Comparison of ENCODE assay signal across 8 cellular contexts in the genomic region with DNA sequence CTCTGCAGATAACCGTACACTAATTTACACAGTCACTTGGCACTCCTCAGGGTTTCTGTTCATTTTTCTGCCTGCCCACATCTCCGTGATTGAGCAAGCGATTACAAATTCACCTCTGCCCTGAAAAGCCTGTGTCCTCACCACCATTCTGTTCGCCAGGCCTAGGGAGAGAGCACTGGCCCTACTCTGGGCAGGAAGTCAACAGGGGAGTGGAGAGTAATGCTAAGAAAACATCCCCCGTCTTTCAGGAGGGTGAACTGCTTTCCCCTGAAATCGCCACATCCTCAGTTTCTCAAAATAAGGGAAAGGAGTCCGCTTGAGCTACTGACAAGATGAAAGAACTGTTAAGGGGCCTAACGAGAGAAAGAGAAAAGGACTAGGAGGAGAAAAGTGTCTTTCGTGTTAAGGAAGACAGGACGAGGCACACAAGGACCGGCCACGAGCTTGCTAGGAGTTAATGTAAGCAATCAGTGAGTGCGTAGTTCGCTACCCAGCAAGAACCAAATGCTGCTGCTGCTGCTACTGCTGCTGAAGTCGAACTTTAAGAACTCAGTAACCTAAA. TPM values are rescaled to one million over a fixed set of nuclear protein-coding genes. Genes with fewer than 3 reads are reported as not detected.
DNase-seq lines count a peak whose midpoint lies in the region; ATAC-seq and TF ChIP-seq lines count a peak whose summit lies in the region.

No MANE protein-coding gene starts in this region.

- peak overlapping the region; percentile 43 for H3K27ac ChIP-seq in duodenal mucosa (ENCODE audit: low read depth, low read length)
- H3K27ac ChIP-seq in tibial nerve, result peak overlapping the region; percentile 71 to 91 (median 82)

- no peaks in the 10 kb centered on the region for H3K9me3 ChIP-seq in duodenal mucosa (ENCODE audit: control insufficient read depth in 1 of 2, low read length in 2 of 2)
- no peaks in the 10 kb centered on the region for H3K9me3 ChIP-seq in tibial nerve

- H3K4me3 ChIP-seq in duodenal mucosa (ENCODE audit: low read depth in 1 of 2, low read length in 2 of 2) (peak overlapping the region; percentile 97), tibial nerve (peak overlapping the region; percentile 61 to 91 (median 82))

- H3K27me3 ChIP-seq in duodenal mucosa (ENCODE audit: control insufficient read depth in 1 of 2, insufficient read depth in 2 of 2, low read length in 2 of 2) (no peaks in the 10 kb centered on the region), tibial nerve (no peaks in the 10 kb centered on the region)

- TF ChIP-seq EP300 in tibial nerve (IDR thresholded peaks at IDR 0.05), result no peak

- TF ChIP-seq CTCF in tibial nerve (IDR thresholded peaks at IDR 0.05), result no peak

- peak overlapping the region; percentile 91 to 94 for H3K9ac ChIP-seq in duodenal mucosa (ENCODE audit: low read depth in 1 of 2, low read length in 2 of 2)

- peak; percentile 13 for ATAC-seq in HG03342 (IDR thresholded peaks at IDR 0.05; ENCODE audit: unreplicated experiment)

- H3K4me1 ChIP-seq in duodenal mucosa (ENCODE audit: control insufficient read depth in 1 of 2, insufficient read depth in 2 of 2, low read length in 2 of 2) (peaks cover 16 to 21% of the 10 kb centered on the region in 2 donors), tibial nerve (peaks cover 0 to 24% (median 15%) of the 10 kb centered on the region in 4 donors)

- peak; percentile 5 for DNase-seq in activated T-cell treated with anti-CD3 and anti-CD28 coated beads for 48 hours (ENCODE audit: low read depth)
- DNase-seq in activated T-cell treated with anti-CD3 and anti-CD28 coated beads for 4 hours, result no peak
- DNase-seq in SKM-1 (lab: John Stamatoyannopoulos, UW; ENCODE audit: unreplicated experiment), result peak; percentile 56
- peak; percentile 54 to 69 for DNase-seq in lung microvascular endothelial cell (ENCODE audit: low read depth in 2 of 2)
- DNase-seq in tibial nerve (ENCODE audit: low spot score in 2 of 2), result no peak
- DNase-seq in stimulated activated naive CD4-positive, alpha-beta T cell treated with Interleukin-2 at 50 U/mL for 16 hours (lab: John Stamatoyannopoulos, UW), result no peak

- WGBS in tibial nerve, 2 donors, result 1% methylated on average over 15 of the region's 15 CpGs

- H3K36me3 ChIP-seq in duodenal mucosa (ENCODE audit: control insufficient read depth in 1 of 2, insufficient read depth in 2 of 2, low read length in 2 of 2), result peaks cover 23 to 43% of the 10 kb centered on the region in 2 donors
- H3K36me3 ChIP-seq in tibial nerve, result peaks cover 7 to 48% (median 27%) of the 10 kb centered on the region in 3 donors

- no peak for TF ChIP-seq POLR2A in tibial nerve (IDR thresholded peaks at IDR 0.05)

RNA-seq across cellular contexts. Expression of a gene that starts 0.6 kb away (rescaled TPM):
- total RNA-seq in lung microvascular endothelial cell (20.3 and 28.4 TPM in 2 replicates), tibial nerve (10 to 100 TPM; 66.6 to 85.9 (median 71.6) TPM)

RNA-seq across cellular contexts. Expression of a gene that starts 22.0 kb away (rescaled TPM):
- total RNA-seq in lung microvascular endothelial cell (46.6 and 51.6 TPM in 2 replicates), tibial nerve (100 to 1,000 TPM; 126 to 186 (median 172) TPM)

RNA-seq across cellular contexts. Expression of a gene that starts 58.7 kb away (rescaled TPM):
- total RNA-seq in lung microvascular endothelial cell, result 206 and 209 TPM in 2 replicates
- total RNA-seq in tibial nerve, result 100 to 1,000 TPM in 3 of 4 donors, 10 to 100 TPM in 1; 92.2 to 127 (median 112) TPM

RNA-seq across cellular contexts. Expression of a gene that starts 58.9 kb away (rescaled TPM):
- 42.1 and 57.3 TPM in 2 replicates for total RNA-seq in lung microvascular endothelial cell
- total RNA-seq in tibial nerve, result 10 to 100 TPM; 60.6 to 85.5 (median 73.0) TPM

Comparison
In these comparisons a context has a peak if more than half of its experiments do, and no peak if none do; other contexts are left out.
1. DNase-seq: peak in activated T-cell treated with anti-CD3 and anti-CD28 coated beads for 48 hours (single experiment), SKM-1 (single experiment) and lung microvascular endothelial cell (2 of 2); none in activated T-cell treated with anti-CD3 and anti-CD28 coated beads for 4 hours (single experiment), tibial nerve (0 of 2) and stimulated activated naive CD4-positive, alpha-beta T cell treated with Interleukin-2 at 50 U/mL for 16 hours (single experiment).